27 cellular contexts compared by ENCODE assay signal in the genomic region with DNA sequence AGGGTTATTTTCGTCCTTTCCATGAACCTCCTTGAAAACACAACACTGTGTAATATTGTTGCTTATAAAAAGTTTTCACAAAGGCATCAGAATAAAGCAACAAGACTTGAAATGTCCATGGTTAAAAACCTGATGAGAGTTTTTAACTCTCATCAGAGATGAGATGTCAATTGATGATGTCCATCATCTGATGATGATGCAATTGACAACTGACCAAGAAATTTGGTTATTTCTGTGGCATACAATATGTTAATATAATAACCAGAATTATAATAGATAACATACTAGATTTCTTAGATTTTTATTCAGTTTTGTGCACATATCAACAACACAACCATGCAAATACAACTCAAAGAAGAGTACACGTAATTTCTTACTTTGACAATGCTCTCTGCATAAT.
"Had no signal": no experiment of that assay in that cellular context is flagged by ENCODE, and none has a peak within 500 bp of the region (broad histone marks: within the 10 kb centered on the region; RNA-seq: fewer than 3 reads in every experiment).

No MANE protein-coding gene starts in this region.

- H3K27me3 ChIP-seq: stomach, suprapubic skin, testis, thyroid gland, tibial artery, tibial nerve, transverse colon, upper lobe of left lung, upper lobe of right lung, uterus, vagina had no signal

- H3K4me1 ChIP-seq: stomach, suprapubic skin, testis, thyroid gland, tibial artery, tibial nerve, transverse colon, upper lobe of left lung, upper lobe of right lung, uterus, vagina had no signal

- DNase-seq: stimulated activated CD4-positive, alpha-beta T cell treated with anti-CD3 and anti-CD28 coated beads, Interleukin-2, amount 100 ng/mL, for 48 hours; stimulated activated CD4-positive, alpha-beta T cell treated with anti-CD3 and anti-CD28 coated beads, Interleukin-4, amount 100 ng/mL, for 1 hour; stimulated activated CD4-positive, alpha-beta T cell treated with anti-CD3 and anti-CD28 coated beads, Interleukin-4, amount 100 ng/mL, for 24 hours; stimulated activated CD4-positive, alpha-beta T cell treated with anti-CD3 and anti-CD28 coated beads, Interleukin-4, amount 100 ng/mL, for 4 hours; stimulated activated CD8-positive, alpha-beta memory T cell treated with anti-CD3 and anti-CD28 coated beads, Interleukin-4, amount 100 ng/mL, for 48 hours; stimulated activated naive B cell treated with anti-CD40 and anti-IgM and Interleukin-4, amounts not matched to agents 10 μg/mL and 1 μg/mL and 100 μg/mL, for 72 hours; stimulated activated naive CD4-positive, alpha-beta T cell; stimulated activated naive CD4-positive, alpha-beta T cell treated with Interleukin-2 at 50 U/mL for 16 hours; stimulated activated naive CD8-positive, alpha-beta T cell treated with anti-CD3 and anti-CD28 coated beads, Interleukin-15, amount 100 ng/mL, for 72 hours; stimulated activated naive CD8-positive, alpha-beta T cell treated with anti-CD3 and anti-CD28 coated beads, Interleukin-15, Interleukin-2, amounts not matched to agents 100 U/mL and 50 U/mL, for 24 hours; stomach; substantia nigra; testis; thyroid gland; tibial artery; transverse colon; trophoblast cell; upper lobe of left lung; upper lobe of right lung; uterus had no signal

- H3K27ac ChIP-seq: stomach, suprapubic skin, testis, thoracic aorta, thyroid gland, tibial artery, tibial nerve, transverse colon, upper lobe of left lung, upper lobe of right lung, uterus, vagina had no signal

- H3K4me3 ChIP-seq: stomach, suprapubic skin, testis, thoracic aorta, thyroid gland, tibial artery, tibial nerve, transverse colon, upper lobe of left lung, upper lobe of right lung, uterus, vagina had no signal

- H3K9me3 ChIP-seq: stomach, suprapubic skin, testis, thoracic aorta, thyroid gland, tibial artery, tibial nerve, transverse colon, upper lobe of left lung, upper lobe of right lung, uterus, vagina had no signal

- FAIRE-seq: urothelium cell line had no signal

- H3K36me3 ChIP-seq: stomach, suprapubic skin, thoracic aorta, thyroid gland, tibial artery, tibial nerve, transverse colon, upper lobe of left lung, upper lobe of right lung, uterus, vagina had no signal

- ATAC-seq: stimulated activated effector memory CD8-positive, alpha-beta T cell treated with anti-CD3 and anti-CD28 coated beads, Interleukin-12 subunit alpha, Interleukin-12 subunit beta, amount 100 ng/mL, for 72 hours; stimulated activated memory B cell treated with anti-CD40 and anti-IgM and Interleukin-4, amounts not matched to agents 10 μg/mL and 1 μg/mL and 100 μg/mL, for 72 hours; stimulated activated naive B cell treated with anti-CD40 and anti-IgM and Interleukin-4, amounts not matched to agents 10 μg/mL and 1 μg/mL and 100 μg/mL, for 72 hours; stimulated activated naive CD8-positive, alpha-beta T cell treated with anti-CD3 and anti-CD28 coated beads, Interleukin-15, amount 100 ng/mL, for 72 hours; stimulated activated naive CD8-positive, alpha-beta T cell treated with anti-CD3 and anti-CD28 coated beads, Interleukin-15, Interleukin-2, amounts not matched to agents 100 U/mL and 50 U/mL, for 24 hours; upper lobe of right lung had no signal
